ENCODE assay signal across 9 cellular contexts in genomic region chr9:76572205-76572550, GRCh38.
A peak's percentile ranks its signal among the peaks of the same experiment; 100 is the strongest.
DNase-seq lines count a peak whose midpoint lies in the region; ATAC-seq, FAIRE-seq and TF ChIP-seq lines count a peak whose summit lies in the region.
"Had no signal": no experiment of that assay in that cellular context is flagged by ENCODE, and none has a peak within 500 bp of the region (broad histone marks: within the 10 kb centered on the region; RNA-seq: fewer than 3 reads in every experiment).

No MANE protein-coding gene starts in this region.

- H3K9me3 Mint-ChIP-seq in CD14-positive monocyte: peaks cover 0 to 11% (median 6%) of the 10 kb centered on the region in 7 donors
- peaks cover 12% of the 10 kb centered on the region for H3K9me3 Mint-ChIP-seq in activated naive CD8-positive, alpha-beta T cell treated with anti-CD3 and anti-CD28 coated beads, Interleukin-2, amount 10 ng/mL, durations not matched to agents 7 days and 5 days
- H3K9me3 Mint-ChIP-seq in immature natural killer cell: no peaks in the 10 kb centered on the region

- H3K4me1 Mint-ChIP-seq in CD14-positive monocyte: peaks cover 63% of the 10 kb centered on the region
- H3K4me1 Mint-ChIP-seq in activated naive CD8-positive, alpha-beta T cell treated with anti-CD3 and anti-CD28 coated beads, Interleukin-2, amount 10 ng/mL, durations not matched to agents 7 days and 5 days: peaks cover 42% of the 10 kb centered on the region
- peaks cover 61 to 81% of the 10 kb centered on the region in 2 donors for H3K4me1 Mint-ChIP-seq in immature natural killer cell

- POLR2A ChIA-PET in activated naive CD8-positive, alpha-beta T cell treated with anti-CD3 and anti-CD28 coated beads, Interleukin-2, amount 10 ng/mL, durations not matched to agents 7 days and 5 days (lab: Charles Lee): no interaction called here

- TF ChIP-seq POLR2A in GM12891 (IDR thresholded peaks at IDR 0.05; ENCODE audit: low read depth, low read length): no peak

- DNase-seq in CD14-positive monocyte (ENCODE audit: low spot score) (no peak), GM12891 (ENCODE audit: insufficient read length, low spot score) (no peak), immature natural killer cell (no peak), hippocampal formation (lab: John Stamatoyannopoulos, UW) (no peak), GM19240 (ENCODE audit: insufficient read length, low spot score) (no peak), NCI-H1436 (lab: John Stamatoyannopoulos, UW) (no peak)
- no peak for DNase-seq in activated naive CD8-positive, alpha-beta T cell treated with anti-CD3 and anti-CD28 coated beads, Interleukin-2, amount 10 ng/mL, durations not matched to agents 7 days and 5 days
- DNase-seq: NCI-H1694 treated with DMSO at 0.1 percent for 48 hours had no signal

- FAIRE-seq in GM12891 (lab: Jason Lieb, UNC): peak; percentile 16

- H3K27me3 Mint-ChIP-seq in CD14-positive monocyte (ENCODE audit: low read depth in 3 of 3): no peaks in the 10 kb centered on the region
- peaks cover 39% of the 10 kb centered on the region for H3K27me3 Mint-ChIP-seq in activated naive CD8-positive, alpha-beta T cell treated with anti-CD3 and anti-CD28 coated beads, Interleukin-2, amount 10 ng/mL, durations not matched to agents 7 days and 5 days
- H3K27me3 Mint-ChIP-seq in immature natural killer cell (ENCODE audit: low read depth in 3 of 3): peaks cover 7 to 12% (median 8%) of the 10 kb centered on the region in 3 donors

- no peak for ATAC-seq in activated naive CD8-positive, alpha-beta T cell treated with anti-CD3 and anti-CD28 coated beads, Interleukin-2, amount 10 ng/mL, durations not matched to agents 7 days and 5 days (ENCODE audit: low read depth)
- ATAC-seq in GM18511 (IDR thresholded peaks at IDR 0.05; ENCODE audit: unreplicated experiment): no peak

- intact Hi-C loops in CD14-positive monocyte (cut with micrococcal nuclease): loop anchor here in 1 of 2 donors (5.0 kb wide), 1 partner anchor 35 kb away; no protein-coding TSS in a partner anchor

- H3K36me3 Mint-ChIP-seq in CD14-positive monocyte: peaks cover 0 to 3% of the 10 kb centered on the region in 2 donors
- peaks cover 21% of the 10 kb centered on the region for H3K36me3 Mint-ChIP-seq in activated naive CD8-positive, alpha-beta T cell treated with anti-CD3 and anti-CD28 coated beads, Interleukin-2, amount 10 ng/mL, durations not matched to agents 7 days and 5 days
- H3K36me3 Mint-ChIP-seq in immature natural killer cell: peaks cover 0 to 11% (median 5%) of the 10 kb centered on the region in 3 donors

- H3K4me3 Mint-ChIP-seq in CD14-positive monocyte (no peak overlapping the region), immature natural killer cell (peak overlapping the region; percentile 72 to 81 (median 77))
- peak overlapping the region; percentile 71 for H3K4me3 Mint-ChIP-seq in activated naive CD8-positive, alpha-beta T cell treated with anti-CD3 and anti-CD28 coated beads, Interleukin-2, amount 10 ng/mL, durations not matched to agents 7 days and 5 days

- H3K27ac Mint-ChIP-seq in CD14-positive monocyte (peak overlapping the region in 5 of 7 donors; percentile 11 to 83 (median 19)), immature natural killer cell (peak overlapping the region in 3 of 6 donors; percentile 11 to 51 (median 41))
- no peak overlapping the region for H3K27ac Mint-ChIP-seq in activated naive CD8-positive, alpha-beta T cell treated with anti-CD3 and anti-CD28 coated beads, Interleukin-2, amount 10 ng/mL, durations not matched to agents 7 days and 5 days

- TF ChIP-seq CTCF in CD14-positive monocyte (IDR thresholded peaks at IDR 0.05): no peak

TF ChIP-seq in GM12891, 5 proteins besides CTCF, POLR2A, EP300 and RAD21:
- no peak for TF ChIP-seq TAF1 (IDR thresholded peaks at IDR 0.05; ENCODE audit: low read depth, low read length)
- no peak for TF ChIP-seq POU2F2 (IDR thresholded peaks at IDR 0.05; ENCODE audit: low read depth, low read length)
- no peak for TF ChIP-seq POLR2AphosphoS5 (IDR thresholded peaks at IDR 0.05; ENCODE audit: low read depth, low read length)
- TF ChIP-seq PAX5 (IDR thresholded peaks at IDR 0.05; ENCODE audit: insufficient read depth, low read length, severe bottlenecking): no peak
- no peak for TF ChIP-seq SPI1 (IDR thresholded peaks at IDR 0.05; ENCODE audit: low read depth, low read length)

Comparison
In these comparisons a context has a peak if more than half of its experiments do, and no peak if none do; other contexts are left out.
1. H3K4me3 Mint-ChIP-seq: peak in activated naive CD8-positive, alpha-beta T cell treated with anti-CD3 and anti-CD28 coated beads, Interleukin-2, amount 10 ng/mL, durations not matched to agents 7 days and 5 days (single experiment) and immature natural killer cell (5 of 5); none in CD14-positive monocyte (0 of 2).